In genomic region chr1:76746195-76746594, GRCh38 we compare ENCODE assay signal across 24 cellular contexts.
"Had no signal": no experiment of that assay in that cellular context is flagged by ENCODE, and none has a peak within 500 bp of the region (broad histone marks: within the 10 kb centered on the region; RNA-seq: fewer than 3 reads in every experiment).

No MANE protein-coding gene starts in this region.

- H3K4me1 ChIP-seq: esophagus muscularis mucosa, pancreas, suprapubic skin, tibial artery, upper lobe of left lung, uterus had no signal

- H3K4me2 ChIP-seq: hepatocyte had no signal

- H3K27me3 ChIP-seq: esophagus muscularis mucosa, hepatocyte, pancreas, suprapubic skin, tibial artery, upper lobe of left lung, uterus had no signal

- H3K27ac Mint-ChIP-seq: effector memory CD8-positive, alpha-beta T cell; naive B cell; nephron; progenitor cell of endocrine pancreas; stimulated activated effector memory CD8-positive, alpha-beta T cell treated with anti-CD3 and anti-CD28 coated beads, Interleukin-12 subunit alpha, Interleukin-12 subunit beta, amount 100 ng/mL, for 72 hours had no signal

- H3K27me3 Mint-ChIP-seq: progenitor cell of endocrine pancreas had no signal

- H3K36me3 ChIP-seq: esophagus muscularis mucosa, pancreas, suprapubic skin, tibial artery, upper lobe of left lung, uterus had no signal

- H3K9me3 ChIP-seq: pancreas had no signal

- H3K4me1 Mint-ChIP-seq: naive B cell; nephron; stimulated activated effector memory CD8-positive, alpha-beta T cell treated with anti-CD3 and anti-CD28 coated beads, Interleukin-12 subunit alpha, Interleukin-12 subunit beta, amount 100 ng/mL, for 72 hours had no signal

- H3K4me3 ChIP-seq: esophagus muscularis mucosa, hepatocyte, lung, pancreas, suprapubic skin, tibial artery, upper lobe of left lung, uterus had no signal

- DNase-seq: effector memory CD8-positive, alpha-beta T cell; foreskin fibroblast; head of caudate nucleus; left colon; left ventricle myocardium superior; mesendoderm; naive B cell; occipital lobe; pancreas; right cardiac atrium; stimulated activated CD4-positive, alpha-beta T cell treated with anti-CD3 and anti-CD28 coated beads, Interleukin-4, amount 100 ng/mL, for 1 hour; stimulated activated CD8-positive, alpha-beta memory T cell treated with anti-CD3 and anti-CD28 coated beads, Interleukin-4, amount 100 ng/mL, for 48 hours; stimulated activated naive CD8-positive, alpha-beta T cell treated with anti-CD3 and anti-CD28 coated beads, Interleukin-15, Interleukin-2, amounts not matched to agents 100 U/mL and 50 U/mL, for 24 hours; tibial artery; upper lobe of left lung; uterus had no signal

- H3K27ac ChIP-seq: epithelial cell of prostate, esophagus muscularis mucosa, hepatocyte, pancreas, suprapubic skin, tibial artery, upper lobe of left lung, uterus had no signal

- H3K36me3 Mint-ChIP-seq: stimulated activated effector memory CD8-positive, alpha-beta T cell treated with anti-CD3 and anti-CD28 coated beads, Interleukin-12 subunit alpha, Interleukin-12 subunit beta, amount 100 ng/mL, for 72 hours had no signal

- H3K79me2 ChIP-seq: hepatocyte had no signal

- H2AFZ ChIP-seq: hepatocyte had no signal

- H3K4me3 Mint-ChIP-seq: effector memory CD8-positive, alpha-beta T cell; naive B cell; nephron; stimulated activated effector memory CD8-positive, alpha-beta T cell treated with anti-CD3 and anti-CD28 coated beads, Interleukin-12 subunit alpha, Interleukin-12 subunit beta, amount 100 ng/mL, for 72 hours had no signal

- ATAC-seq: effector memory CD8-positive, alpha-beta T cell; left colon; left ventricle myocardium superior; pancreas; right cardiac atrium; stimulated activated effector memory CD8-positive, alpha-beta T cell treated with anti-CD3 and anti-CD28 coated beads, Interleukin-12 subunit alpha, Interleukin-12 subunit beta, amount 100 ng/mL, for 72 hours; stimulated activated naive CD8-positive, alpha-beta T cell treated with anti-CD3 and anti-CD28 coated beads, Interleukin-15, Interleukin-2, amounts not matched to agents 100 U/mL and 50 U/mL, for 24 hours had no signal
